In genomic region chr19:30116530-30116929, GRCh38 we compare ENCODE assay signal across 32 cellular contexts.
"Had no signal": no experiment of that assay in that cellular context is flagged by ENCODE, and none has a peak within 500 bp of the region (broad histone marks: within the 10 kb centered on the region; RNA-seq: fewer than 3 reads in every experiment).

No MANE protein-coding gene starts in this region.

- H3K4me2 ChIP-seq: hepatocyte, neural progenitor cell had no signal

- H3K9me3 ChIP-seq: gastroesophageal sphincter, heart left ventricle, mucosa of descending colon, psoas muscle, suprapubic skin, transverse colon, vagina had no signal

- FAIRE-seq: endothelial cell of umbilical vein, small intestine had no signal

- H3K4me1 ChIP-seq: esophagus muscularis mucosa, foreskin keratinocyte, gastroesophageal sphincter, heart left ventricle, neural progenitor cell, psoas muscle, suprapubic skin, transverse colon, vagina had no signal

- H3K79me2 ChIP-seq: hepatocyte had no signal

- H3K9ac ChIP-seq: neural progenitor cell had no signal

- DNase-seq: dermis blood vessel endothelial cell; effector memory CD4-positive, alpha-beta T cell; foreskin keratinocyte; heart left ventricle; immature natural killer cell; islet precursor cell; kidney glomerular epithelial cell; left colon; left ventricle myocardium superior; mesenchymal stem cell; mucosa of descending colon; naive B cell; nucleus accumbens; psoas muscle; right cardiac atrium; small intestine; stimulated activated CD4-positive, alpha-beta T cell treated with anti-CD3 and anti-CD28 coated beads, Interleukin-15, amount 100 ng/mL, for 24 hours; stimulated activated CD4-positive, alpha-beta T cell treated with anti-CD3 and anti-CD28 coated beads, Interleukin-2, amount 100 ng/mL, for 48 hours; stimulated activated naive B cell treated with anti-CD40 and anti-IgM and Interleukin-4, amounts not matched to agents 10 μg/mL and 1 μg/mL and 100 μg/mL, for 72 hours; transverse colon had no signal

- H3K4me3 ChIP-seq: coronary artery, esophagus muscularis mucosa, gastroesophageal sphincter, heart left ventricle, hepatocyte, lung, mucosa of descending colon, neural progenitor cell, psoas muscle, suprapubic skin, transverse colon, vagina had no signal

- H3K4me3 Mint-ChIP-seq: immature natural killer cell; mesothelial cell of epicardium; naive B cell; nephron; neural progenitor cell; stimulated activated naive B cell treated with anti-CD40 and anti-IgM and Interleukin-4, amounts not matched to agents 10 μg/mL and 1 μg/mL and 100 μg/mL, for 72 hours; stimulated activated naive CD8-positive, alpha-beta T cell treated with anti-CD3 and anti-CD28 coated beads, Interleukin-15, Interleukin-2, amounts not matched to agents 100 ng/mL and 50 ng/mL, for 24 hours had no signal

- H3K36me3 ChIP-seq: esophagus muscularis mucosa, gastroesophageal sphincter, heart left ventricle, neural progenitor cell, suprapubic skin, transverse colon, vagina had no signal

- H3K27ac ChIP-seq: coronary artery, esophagus muscularis mucosa, foreskin keratinocyte, gastroesophageal sphincter, heart left ventricle, hepatocyte, neural progenitor cell, psoas muscle, suprapubic skin, transverse colon, vagina had no signal

- ATAC-seq: foreskin keratinocyte; gastroesophageal sphincter; heart left ventricle; left colon; left ventricle myocardium superior; mucosa of descending colon; psoas muscle; right cardiac atrium; stimulated activated naive B cell treated with anti-CD40 and anti-IgM and Interleukin-4, amounts not matched to agents 10 μg/mL and 1 μg/mL and 100 μg/mL, for 72 hours had no signal

- H3K27ac Mint-ChIP-seq: immature natural killer cell; mesothelial cell of epicardium; nephron; stimulated activated naive B cell treated with anti-CD40 and anti-IgM and Interleukin-4, amounts not matched to agents 10 μg/mL and 1 μg/mL and 100 μg/mL, for 72 hours; stimulated activated naive CD8-positive, alpha-beta T cell treated with anti-CD3 and anti-CD28 coated beads, Interleukin-15, Interleukin-2, amounts not matched to agents 100 ng/mL and 50 ng/mL, for 24 hours had no signal

- H3K27me3 ChIP-seq: foreskin keratinocyte, hepatocyte, neural progenitor cell, transverse colon, vagina had no signal

- H3K4me1 Mint-ChIP-seq: immature natural killer cell; mesothelial cell of epicardium; nephron; stimulated activated naive B cell treated with anti-CD40 and anti-IgM and Interleukin-4, amounts not matched to agents 10 μg/mL and 1 μg/mL and 100 μg/mL, for 72 hours had no signal

- H3K36me3 Mint-ChIP-seq: immature natural killer cell; mesothelial cell of epicardium; naive B cell; neural progenitor cell; stimulated activated naive B cell treated with anti-CD40 and anti-IgM and Interleukin-4, amounts not matched to agents 10 μg/mL and 1 μg/mL and 100 μg/mL, for 72 hours had no signal

- H3K9me3 Mint-ChIP-seq: immature natural killer cell; mesothelial cell of epicardium; nephron; stimulated activated naive CD8-positive, alpha-beta T cell treated with anti-CD3 and anti-CD28 coated beads, Interleukin-15, Interleukin-2, amounts not matched to agents 100 ng/mL and 50 ng/mL, for 24 hours had no signal

- H2AFZ ChIP-seq: hepatocyte, neural progenitor cell had no signal
